8 cellular contexts compared by ENCODE assay signal in the genomic region with DNA sequence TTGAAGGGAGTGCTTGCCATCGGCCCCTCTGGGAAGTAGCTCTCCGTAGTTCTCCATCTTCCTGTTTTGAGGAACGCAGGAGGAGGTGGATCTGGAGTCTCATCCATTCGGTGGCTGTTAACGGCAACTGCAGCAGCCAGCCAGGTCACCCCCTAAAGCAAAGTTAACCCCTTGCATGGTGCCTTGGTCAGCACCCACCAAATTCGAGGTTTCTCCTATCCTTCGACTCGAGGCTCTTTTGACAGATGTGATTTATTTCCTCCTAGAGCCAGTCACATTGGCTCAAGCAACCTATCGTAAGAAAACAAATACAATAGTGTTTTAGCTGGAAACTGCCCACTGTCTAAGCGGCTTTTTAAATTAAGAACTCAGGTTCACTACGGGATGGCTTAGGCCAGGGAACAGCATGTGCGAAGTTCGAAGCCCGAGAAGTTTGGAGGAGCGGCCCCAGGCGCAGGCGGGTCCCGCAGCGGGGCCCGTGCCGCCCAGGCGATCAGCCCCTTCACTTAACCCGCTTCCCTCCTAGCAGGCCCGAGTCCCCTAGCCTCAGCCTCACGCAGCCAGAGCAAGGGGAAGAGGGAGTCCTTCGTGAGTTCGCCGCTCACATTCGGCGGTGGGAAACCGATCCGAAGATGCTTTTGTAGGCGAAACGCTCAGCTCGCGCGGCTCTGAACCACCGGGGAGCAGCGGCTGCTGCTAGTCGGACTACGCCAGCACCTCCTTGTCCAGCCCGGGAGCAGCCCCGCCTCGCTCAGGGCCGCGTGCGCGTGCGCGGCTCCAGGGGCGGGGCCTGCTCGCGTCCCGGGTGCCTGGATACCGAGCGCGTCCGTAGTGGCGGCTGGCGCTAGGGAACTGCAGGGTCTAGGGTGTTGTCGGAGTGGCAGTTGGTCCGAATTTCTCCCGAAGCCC. TPM values are rescaled to one million over a fixed set of nuclear protein-coding genes. Genes with fewer than 3 reads are reported as not detected.
A peak's percentile ranks its signal among the peaks of the same experiment; 100 is the strongest.
DNase-seq lines count a peak whose midpoint lies in the region; ATAC-seq and TF ChIP-seq lines count a peak whose summit lies in the region.

Gene ROPN1L (plus strand): TSS at position 797 of the 909 bp plus-strand sequence. CDS start 289 bp downstream, outside the sequence.

- H3K4me1 ChIP-seq in BLaER1 treated with 17β-estradiol and CSF1 and Interleukin-3, amounts not matched to agents 10 nM and 100 nM: peaks cover 40 to 60% (median 51%) of the 10 kb centered on the region in 10 experiments
- peaks cover 0 to 23% (median 15%) of the 10 kb centered on the region in 4 donors for H3K4me1 ChIP-seq in liver (ENCODE audit: control insufficient read depth in 4 of 4, insufficient read depth in 4 of 4, low read length in 3 of 4)

- no peak for TF ChIP-seq CTCF in liver (IDR thresholded peaks at IDR 0.05; ENCODE audit: low read depth, low read length, missing input control)

- peak; percentile 16 for TF ChIP-seq RAD21 in liver (IDR thresholded peaks at IDR 0.05)

- ATAC-seq in GM19328 (IDR thresholded peaks at IDR 0.05; ENCODE audit: unreplicated experiment) (peak; percentile 98), HG03457 (IDR thresholded peaks at IDR 0.05; ENCODE audit: unreplicated experiment) (peak; percentile 94)

- peaks cover 11 to 29% (median 26%) of the 10 kb centered on the region in 11 experiments; a peak in 18 of 22 replicates for H3K36me3 ChIP-seq in BLaER1 treated with 17β-estradiol and CSF1 and Interleukin-3, amounts not matched to agents 10 nM and 100 nM
- H3K36me3 ChIP-seq in liver (ENCODE audit: control insufficient read depth in 4 of 4, insufficient read depth in 3 of 4, low read depth in 1 of 4, low read length in 3 of 4): no peaks in the 10 kb centered on the region

- 0 out of 22 replicates have a peak, but pooled peaks cover 0 to 4% (median 0%) of the 10 kb centered on the region in 11 experiments for H3K9me3 ChIP-seq in BLaER1 treated with 17β-estradiol and CSF1 and Interleukin-3, amounts not matched to agents 10 nM and 100 nM (replicated peaks in 1 of 11)
- no peaks in the 10 kb centered on the region for H3K9me3 ChIP-seq in liver (ENCODE audit: control insufficient read depth in 4 of 4, low read length in 3 of 4)

- H3K4me3 ChIP-seq in BLaER1 treated with 17β-estradiol and CSF1 and Interleukin-3, amounts not matched to agents 10 nM and 100 nM: peak within 1 kb of the TSS; percentile 56 to 76 (median 65)
- H3K4me3 ChIP-seq in liver (ENCODE audit: low read depth in 1 of 3, low read length in 3 of 3): peak within 1 kb of the TSS; percentile 57 to 75 (median 73)

- peak within 1 kb of the TSS; percentile 96 to 100 (median 99) for H3K4me2 ChIP-seq in BLaER1 treated with 17β-estradiol and CSF1 and Interleukin-3, amounts not matched to agents 10 nM and 100 nM

- H3K27ac ChIP-seq in BLaER1 treated with 17β-estradiol and CSF1 and Interleukin-3, amounts not matched to agents 10 nM and 100 nM: peak within 1 kb of the TSS in 10 of 11 experiments; percentile 17 to 69 (median 46); a peak in 17 of 22 replicates
- peak within 1 kb of the TSS; percentile 24 to 53 for H3K27ac ChIP-seq in liver (ENCODE audit: low read depth in 1 of 2, low read length in 2 of 2)

- peaks cover 0 to 20% (median 7%) of the 10 kb centered on the region in 11 experiments; a peak in 10 of 22 replicates for H4K20me1 ChIP-seq in BLaER1 treated with 17β-estradiol and CSF1 and Interleukin-3, amounts not matched to agents 10 nM and 100 nM

- H3K27me3 ChIP-seq in BLaER1 treated with 17β-estradiol and CSF1 and Interleukin-3, amounts not matched to agents 10 nM and 100 nM: peaks cover 4 to 33% (median 16%) of the 10 kb centered on the region in 11 experiments; a peak in 17 of 22 replicates
- H3K27me3 ChIP-seq in liver (ENCODE audit: control insufficient read depth in 4 of 4, insufficient read depth in 4 of 4, low read length in 3 of 4): no peaks in the 10 kb centered on the region

- DNase-seq in NCI-H526 treated with DMSO at 0.1 percent for 48 hours (lab: John Stamatoyannopoulos, UW) (peak; percentile 77), dermis blood vessel endothelial cell (peak; percentile 92)
- DNase-seq in activated CD4-positive, alpha-beta T cell treated with anti-CD3 and anti-CD28 coated beads, Interleukin-2, amount 50 U/mL, for 4 hours: peak; percentile 66 to 67
- DNase-seq in stimulated activated CD4-positive, alpha-beta T cell treated with anti-CD3 and anti-CD28 coated beads, Interleukin-4, amount 100 ng/mL, for 1 hour: peak; percentile 80

- 1% methylated on average over 63 of the region's 63 CpGs for WGBS in liver

- H3K9ac ChIP-seq in BLaER1 treated with 17β-estradiol and CSF1 and Interleukin-3, amounts not matched to agents 10 nM and 100 nM: peak within 1 kb of the TSS; percentile 63 to 80 (median 75)
- H3K9ac ChIP-seq in liver (ENCODE audit: low read depth in 1 of 2, low read length in 2 of 2): peak within 1 kb of the TSS in 1 of 2 donors; percentile 48

TF ChIP-seq in liver, 16 proteins besides CTCF, POLR2A, EP300 and RAD21:
- TF ChIP-seq REST (IDR thresholded peaks at IDR 0.05): no peak
- no peak for TF ChIP-seq HNF4G (IDR thresholded peaks at IDR 0.05)
- TF ChIP-seq TAF1 (conservative IDR thresholded peaks at IDR 0.05): no peak
- no peak for TF ChIP-seq EGR1 (IDR thresholded peaks at IDR 0.05; ENCODE audit: low read depth in 2 of 2)
- TF ChIP-seq JUND (IDR thresholded peaks at IDR 0.05): no peak
- TF ChIP-seq, protein P1, sequence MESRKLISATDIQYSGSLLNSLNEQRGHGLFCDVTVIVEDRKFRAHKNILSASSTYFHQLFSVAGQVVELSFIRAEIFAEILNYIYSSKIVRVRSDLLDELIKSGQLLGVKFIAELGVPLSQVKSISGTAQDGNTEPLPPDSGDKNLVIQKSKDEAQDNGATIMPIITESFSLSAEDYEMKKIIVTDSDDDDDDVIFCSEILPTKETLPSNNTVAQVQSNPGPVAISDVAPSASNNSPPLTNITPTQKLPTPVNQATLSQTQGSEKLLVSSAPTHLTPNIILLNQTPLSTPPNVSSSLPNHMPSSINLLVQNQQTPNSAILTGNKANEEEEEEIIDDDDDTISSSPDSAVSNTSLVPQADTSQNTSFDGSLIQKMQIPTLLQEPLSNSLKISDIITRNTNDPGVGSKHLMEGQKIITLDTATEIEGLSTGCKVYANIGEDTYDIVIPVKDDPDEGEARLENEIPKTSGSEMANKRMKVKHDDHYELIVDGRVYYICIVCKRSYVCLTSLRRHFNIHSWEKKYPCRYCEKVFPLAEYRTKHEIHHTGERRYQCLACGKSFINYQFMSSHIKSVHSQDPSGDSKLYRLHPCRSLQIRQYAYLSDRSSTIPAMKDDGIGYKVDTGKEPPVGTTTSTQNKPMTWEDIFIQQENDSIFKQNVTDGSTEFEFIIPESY (IDR thresholded peaks at IDR 0.05): no peak
- TF ChIP-seq SP1 (IDR thresholded peaks at IDR 0.05): no peak
- TF ChIP-seq HNF4A (conservative IDR thresholded peaks at IDR 0.05): no peak
- no peak for TF ChIP-seq ATF3 (IDR thresholded peaks at IDR 0.05)
- no peak for TF ChIP-seq FOXA1 (IDR thresholded peaks at IDR 0.05)
- no peak for TF ChIP-seq FOXA2 (IDR thresholded peaks at IDR 0.05)
- no peak for TF ChIP-seq NR2F2 (IDR thresholded peaks at IDR 0.05)

RNA-seq across cellular contexts. Expression of gene ROPN1L, which starts in this region (rescaled TPM):
- total RNA-seq in dermis blood vessel endothelial cell (0.68 and 2.9 TPM in 2 replicates), liver (1 to 10 TPM; 1.2 to 1.3 TPM)
- polyA plus RNA-seq in liver: under 1 TPM; 0.25 to 0.53 TPM

Comparison
In these comparisons a context has a peak if more than half of its experiments do, and no peak if none do; other contexts are left out.
1. Peak in every context shown above with its lines: DNase-seq, ATAC-seq, H3K4me3 ChIP-seq and H3K27ac ChIP-seq.